In genomic region chr5:36605241-36605640, GRCh38 we compare ENCODE assay signal across 25 cellular contexts. TPM values are rescaled to one million over a fixed set of nuclear protein-coding genes. Genes with fewer than 3 reads are reported as not detected.
DNase-seq lines count a peak whose midpoint lies in the region; ATAC-seq and TF ChIP-seq lines count a peak whose summit lies in the region.
"Had no signal": no experiment of that assay in that cellular context is flagged by ENCODE, and none has a peak within 500 bp of the region (broad histone marks: within the 10 kb centered on the region; RNA-seq: fewer than 3 reads in every experiment).

No MANE protein-coding gene starts in this region.

- H3K4me3 ChIP-seq in GM23338 (no peak overlapping the region), mesenchymal stem cell (ENCODE audit: insufficient read depth in 1 of 2, low read depth in 1 of 2, low read length in 2 of 2) (peak overlapping the region in 1 of 2 experiments; percentile 10)

- no peak overlapping the region for H4K8ac ChIP-seq in mesenchymal stem cell (ENCODE audit: low read length)

- no peak overlapping the region for H2BK5ac ChIP-seq in mesenchymal stem cell (ENCODE audit: low read depth, low read length, poor library complexity, severe bottlenecking)

- H3K27me3 ChIP-seq in GM23338 (ENCODE audit: insufficient read depth) (no peaks in the 10 kb centered on the region), mesenchymal stem cell (ENCODE audit: control insufficient read depth in 1 of 2, insufficient read depth in 1 of 2, low read length in 2 of 2) (no peaks in the 10 kb centered on the region)

- H2BK12ac ChIP-seq in mesenchymal stem cell (ENCODE audit: low read length in 2 of 2), result no peak overlapping the region

- no peak overlapping the region for H3K4ac ChIP-seq in mesenchymal stem cell (ENCODE audit: low read depth in 1 of 2, low read length in 2 of 2)

- H3K36me3 ChIP-seq in GM23338 (ENCODE audit: insufficient read depth), result peaks cover 9% of the 10 kb centered on the region; the same call in 1 of the 2 replicates
- H3K36me3 ChIP-seq in mesenchymal stem cell (ENCODE audit: control insufficient read depth in 1 of 2, insufficient read depth in 2 of 2, low read depth in 1 of 2, low read length in 2 of 2), result peaks cover 0 to 17% of the 10 kb centered on the region in 2 experiments
- H3K36me3 ChIP-seq: MG63 had no signal

- H2AFZ ChIP-seq in GM23338, result no peak overlapping the region
- H2AFZ ChIP-seq in mesenchymal stem cell (ENCODE audit: low read depth, low read length), result no peak overlapping the region

- peaks cover 2% of the 10 kb centered on the region for H3K27me3 Mint-ChIP-seq in GM23338 (ENCODE audit: insufficient read depth, low read depth, poor library complexity)
- peaks cover 22% of the 10 kb centered on the region for H3K27me3 Mint-ChIP-seq in brain
- peaks cover 58% of the 10 kb centered on the region for H3K27me3 Mint-ChIP-seq in activated T-helper 2 cell treated with anti-CD3 and anti-CD28 coated beads, Interferon-gamma antibody, Interleukin-2, Interleukin-4, amounts not matched to agents 10 μg/mL and 5 μg/mL and 100 μg/mL, durations not matched to agents 14 hours and 24 hours and 36 hours (ENCODE audit: low read depth)

- intact Hi-C loops in activated T-helper 2 cell treated with anti-CD3 and anti-CD28 coated beads, Interferon-gamma antibody, Interleukin-2, Interleukin-4, amounts not matched to agents 10 μg/mL and 5 μg/mL and 100 μg/mL, durations not matched to agents 14 hours and 24 hours and 36 hours (cut with micrococcal nuclease), result loop anchor here (5.0 kb wide), 1 partner anchor 87 kb away; no protein-coding TSS in a partner anchor

- no peak overlapping the region for H2BK15ac ChIP-seq in mesenchymal stem cell (ENCODE audit: low read depth, poor library complexity, severe bottlenecking)

- no peak overlapping the region for H2BK120ac ChIP-seq in mesenchymal stem cell (ENCODE audit: low read depth, low read length)

- no peak overlapping the region for H3K14ac ChIP-seq in mesenchymal stem cell (ENCODE audit: low read length in 2 of 2)

- H2AK5ac ChIP-seq in mesenchymal stem cell (ENCODE audit: low read length, severe bottlenecking), result no peak overlapping the region

- H3K79me2 ChIP-seq in GM23338 (replicated peaks; ENCODE audit: insufficient read depth), result peaks cover 36% of the 10 kb centered on the region

- peaks cover 44% of the 10 kb centered on the region for H3K4me1 ChIP-seq in GM23338 (ENCODE audit: insufficient read depth)
- no peaks in the 10 kb centered on the region for H3K4me1 ChIP-seq in mesenchymal stem cell (ENCODE audit: control insufficient read depth, insufficient read depth, low read depth, low read length)

- H3K4me3 Mint-ChIP-seq in GM23338 (peak overlapping the region; percentile 36; the same call in 2 of the 3 replicates), brain (peak overlapping the region; percentile 73 to 91 (median 77))
- no peak overlapping the region for H3K4me3 Mint-ChIP-seq in activated T-helper 2 cell treated with anti-CD3 and anti-CD28 coated beads, Interferon-gamma antibody, Interleukin-2, Interleukin-4, amounts not matched to agents 10 μg/mL and 5 μg/mL and 100 μg/mL, durations not matched to agents 14 hours and 24 hours and 36 hours (ENCODE audit: low read depth)
- H3K4me3 Mint-ChIP-seq: activated CD4-positive, alpha-beta T cell treated with anti-CD3 and anti-CD28 coated beads, Interleukin-2, amount 10 ng/mL, durations not matched to agents 7 days and 5 days had no signal

- H3K27ac Mint-ChIP-seq in GM23338, result no peak overlapping the region
- peak overlapping the region; percentile 13 to 97 (median 80) for H3K27ac Mint-ChIP-seq in brain
- no peak overlapping the region for H3K27ac Mint-ChIP-seq in activated T-helper 2 cell treated with anti-CD3 and anti-CD28 coated beads, Interferon-gamma antibody, Interleukin-2, Interleukin-4, amounts not matched to agents 10 μg/mL and 5 μg/mL and 100 μg/mL, durations not matched to agents 14 hours and 24 hours and 36 hours
- H3K27ac Mint-ChIP-seq: activated CD4-positive, alpha-beta T cell treated with anti-CD3 and anti-CD28 coated beads, Interleukin-2, amount 10 ng/mL, durations not matched to agents 7 days and 5 days; activated T-cell treated with anti-CD3 and anti-CD28 coated beads, Interleukin-2, amount 50 U/mL, for 72 hours; HFFc6 had no signal

- peak overlapping the region; percentile 90 for H3K9ac ChIP-seq in mesenchymal stem cell (ENCODE audit: low read length)

- no peak overlapping the region for H4K91ac ChIP-seq in mesenchymal stem cell (ENCODE audit: low read length)

- H3K4me2 ChIP-seq in GM23338, result 0 out of 2 replicates have a peak overlapping the region, but pooled peaks have one; percentile 7
- no peak overlapping the region for H3K4me2 ChIP-seq in mesenchymal stem cell (ENCODE audit: low read length, poor library complexity, severe bottlenecking)

- H3K23ac ChIP-seq in mesenchymal stem cell (ENCODE audit: low read length in 2 of 2), result no peak overlapping the region

- no peaks in the 10 kb centered on the region for H3K9me2 ChIP-seq in GM23338 (ENCODE audit: insufficient read depth)

- no peak for DNase-seq in GM23338 (ENCODE audit: low spot score)
- DNase-seq in mesenchymal stem cell, result no peak
- DNase-seq in stromal cell of bone marrow (ENCODE audit: low read depth), result peak; percentile 71
- no peak for DNase-seq in NCI-H2196 (lab: John Stamatoyannopoulos, UW; ENCODE audit: unreplicated experiment)
- DNase-seq in activated T-helper 2 cell treated with anti-CD3 and anti-CD28 coated beads, Interferon-gamma antibody, Interleukin-2, Interleukin-4, amounts not matched to agents 10 μg/mL and 5 μg/mL and 100 μg/mL, durations not matched to agents 14 hours and 24 hours and 36 hours (ENCODE audit: low spot score), result no peak
- no peak for DNase-seq in NCI-H2107 (lab: John Stamatoyannopoulos, UW)
- DNase-seq: activated CD4-positive, alpha-beta T cell treated with anti-CD3 and anti-CD28 coated beads, Interleukin-2, amount 10 ng/mL, durations not matched to agents 7 days and 5 days; activated naive CD4-positive, alpha-beta T cell treated with anti-CD3 and anti-CD28 coated beads, Interleukin-2, amount 50 U/mL, for 16 hours; activated T-cell treated with anti-CD3 and anti-CD28 coated beads, Interleukin-2, amount 50 U/mL, for 72 hours; anterior cingulate cortex; central memory CD4-positive, alpha-beta T cell; DMS79 treated with DMSO at 0.1 percent for 48 hours; HFFc6; KBM-7; mammary epithelial cell; MG63; NCI-H1105 treated with DMSO at 0.1 percent for 48 hours; NCI-H2029; NCI-H226; SW 1271; T-helper 9 cell had no signal

- no peak for TF ChIP-seq CTCF in GM23338 (conservative IDR thresholded peaks at IDR 0.05; ENCODE audit: low read depth in 2 of 2)
- no peak for TF ChIP-seq CTCF in brain (conservative IDR thresholded peaks at IDR 0.05)

- H3K4me1 Mint-ChIP-seq in GM23338 (peaks cover 61% of the 10 kb centered on the region), brain (peaks cover 76% of the 10 kb centered on the region)
- H3K4me1 Mint-ChIP-seq in activated T-helper 2 cell treated with anti-CD3 and anti-CD28 coated beads, Interferon-gamma antibody, Interleukin-2, Interleukin-4, amounts not matched to agents 10 μg/mL and 5 μg/mL and 100 μg/mL, durations not matched to agents 14 hours and 24 hours and 36 hours (ENCODE audit: low read depth), result peaks cover 16% of the 10 kb centered on the region

- ATAC-seq in GM23338 (no peak), HG03571 (IDR thresholded peaks at IDR 0.05; ENCODE audit: unreplicated experiment) (no peak)
- ATAC-seq: activated T-cell treated with anti-CD3 and anti-CD28 coated beads, Interleukin-2, amount 50 U/mL, for 72 hours had no signal

- H3K36me3 Mint-ChIP-seq in GM23338 (ENCODE audit: low read depth) (peaks cover 9% of the 10 kb centered on the region), brain (peaks cover 14% of the 10 kb centered on the region)
- H3K36me3 Mint-ChIP-seq in activated T-helper 2 cell treated with anti-CD3 and anti-CD28 coated beads, Interferon-gamma antibody, Interleukin-2, Interleukin-4, amounts not matched to agents 10 μg/mL and 5 μg/mL and 100 μg/mL, durations not matched to agents 14 hours and 24 hours and 36 hours (ENCODE audit: low read depth), result no peaks in the 10 kb centered on the region

- H3K27ac ChIP-seq in GM23338 (ENCODE audit: low read depth) (no peak overlapping the region), mesenchymal stem cell (ENCODE audit: low read length, poor library complexity, severe bottlenecking) (no peak overlapping the region)
- H3K27ac ChIP-seq: C4-2B had no signal

- H3K79me1 ChIP-seq in mesenchymal stem cell (replicated peaks; ENCODE audit: low read length, poor library complexity, severe bottlenecking), result no peaks in the 10 kb centered on the region

- no peaks in the 10 kb centered on the region for H3F3A ChIP-seq in GM23338 (replicated peaks; ENCODE audit: low read depth)

- no peak overlapping the region for H3K18ac ChIP-seq in mesenchymal stem cell (ENCODE audit: low read depth in 1 of 2, low read length in 2 of 2)

- H3K9me3 Mint-ChIP-seq in GM23338 (no peaks in the 10 kb centered on the region), brain (no peaks in the 10 kb centered on the region)
- H3K9me3 Mint-ChIP-seq in activated T-helper 2 cell treated with anti-CD3 and anti-CD28 coated beads, Interferon-gamma antibody, Interleukin-2, Interleukin-4, amounts not matched to agents 10 μg/mL and 5 μg/mL and 100 μg/mL, durations not matched to agents 14 hours and 24 hours and 36 hours, result no peaks in the 10 kb centered on the region
- H3K9me3 Mint-ChIP-seq: activated CD4-positive, alpha-beta T cell treated with anti-CD3 and anti-CD28 coated beads, Interleukin-2, amount 10 ng/mL, durations not matched to agents 7 days and 5 days; activated T-cell treated with anti-CD3 and anti-CD28 coated beads, Interleukin-2, amount 50 U/mL, for 72 hours; HFFc6 had no signal

- H4K20me1 ChIP-seq in GM23338 (replicated peaks; ENCODE audit: insufficient read depth), result no peaks in the 10 kb centered on the region; the same call in 1 of the 2 replicates

- no peaks in the 10 kb centered on the region for H3K9me3 ChIP-seq in mesenchymal stem cell (ENCODE audit: control insufficient read depth, low read length)
- H3K9me3 ChIP-seq: MG63 had no signal

TF ChIP-seq in GM23338, 12 proteins besides CTCF, POLR2A, EP300 and RAD21 (continues in another document):
- no peak for TF ChIP-seq ZNF331 (CRISPR knock-in tag; IDR thresholded peaks at IDR 0.05; ENCODE audit: low read depth)
- TF ChIP-seq NANOG (IDR thresholded peaks at IDR 0.05; ENCODE audit: borderline replicate concordance), result no peak
- no peak for TF ChIP-seq STAT1 (IDR thresholded peaks at IDR 0.05; ENCODE audit: unreplicated experiment)
- no peak for TF ChIP-seq ZNF114 (CRISPR knock-in tag; IDR thresholded peaks at IDR 0.05)

RNA-seq across cellular contexts. Expression of gene SLC1A3, which starts 1.2 kb away (rescaled TPM):
- 27.2 and 29.0 TPM in 2 replicates for total RNA-seq in GM23338 (2014; rRNA removed; shearing (Covaris generic))
- 30.4 and 40.7 TPM in 2 replicates for polyA plus RNA-seq in GM23338 (2016; fragmentation: Nextera tagmentation; extraction: Ambion mirVana)
- polyA plus RNA-seq in brain (ENCODE audit: insufficient read depth, low read depth, low replicate concordance), result 202 TPM
- not detected for polyA plus RNA-seq in mesenchymal stem cell (2013, experiment 1 of 2)
- polyA plus RNA-seq in mesenchymal stem cell (2013, experiment 2 of 2), result 0.04 TPM
- not detected in 2 replicates for total RNA-seq in activated T-helper 2 cell treated with anti-CD3 and anti-CD28 coated beads, Interferon-gamma antibody, Interleukin-2, Interleukin-4, amounts not matched to agents 10 μg/mL and 5 μg/mL and 100 μg/mL, durations not matched to agents 14 hours and 24 hours and 36 hours
- total RNA-seq: activated CD4-positive, alpha-beta T cell treated with anti-CD3 and anti-CD28 coated beads, Interleukin-2, amount 10 ng/mL, durations not matched to agents 7 days and 5 days; dermis microvascular lymphatic vessel endothelial cell had no signal

Comparison
In these comparisons a context has a peak if more than half of its experiments do, and no peak if none do; other contexts are left out.
1. H3K27ac Mint-ChIP-seq: peak in brain (5 of 5); none in GM23338 (single experiment) and activated T-helper 2 cell treated with anti-CD3 and anti-CD28 coated beads, Interferon-gamma antibody, Interleukin-2, Interleukin-4, amounts not matched to agents 10 μg/mL and 5 μg/mL and 100 μg/mL, durations not matched to agents 14 hours and 24 hours and 36 hours (single experiment).
2. RNA of gene SLC1A3, which starts 1.2 kb away (total RNA-seq): 27.2 to 29.0 TPM in GM23338; not detected in activated T-helper 2 cell treated with anti-CD3 and anti-CD28 coated beads, Interferon-gamma antibody, Interleukin-2, Interleukin-4, amounts not matched to agents 10 μg/mL and 5 μg/mL and 100 μg/mL, durations not matched to agents 14 hours and 24 hours and 36 hours; every median in the first group is over 10 times any median in the second.